In the genomic region with DNA sequence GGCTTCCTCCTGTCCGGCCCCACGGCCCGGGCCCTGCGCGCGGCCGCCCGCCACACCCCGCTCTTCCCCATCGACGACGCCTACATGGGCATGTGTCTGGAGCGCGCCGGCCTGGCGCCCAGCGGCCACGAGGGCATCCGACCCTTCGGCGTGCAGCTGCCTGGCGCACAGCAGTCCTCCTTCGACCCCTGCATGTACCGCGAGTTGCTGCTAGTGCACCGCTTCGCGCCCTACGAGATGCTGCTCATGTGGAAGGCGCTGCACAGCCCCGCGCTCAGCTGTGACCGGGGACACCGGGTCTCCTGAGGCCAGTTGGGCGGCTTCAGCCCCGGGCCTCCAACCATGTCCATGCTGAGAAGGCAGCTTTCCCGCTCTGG, we compare ENCODE assay signal across 16 cellular contexts. TPM values are rescaled to one million over a fixed set of nuclear protein-coding genes. Genes with fewer than 3 reads are reported as not detected.
"Had no signal": no experiment of that assay in that cellular context is flagged by ENCODE, and none has a peak within 500 bp of the region (broad histone marks: within the 10 kb centered on the region; RNA-seq: fewer than 3 reads in every experiment).

No MANE protein-coding gene starts in this region.

- H3K36me3 ChIP-seq: esophagus squamous epithelium, upper lobe of left lung had no signal

- H3K4me1 Mint-ChIP-seq: brain, neural crest cell had no signal

- H3K9me3 Mint-ChIP-seq: activated CD4-positive, alpha-beta memory T cell treated with anti-CD3 and anti-CD28 coated beads for 36 hours; activated T-helper 1 cell treated with anti-CD3 and anti-CD28 coated beads, Interleukin-12 subunit alpha, Interleukin-12 subunit beta, Interleukin-2, Interleukin-4 antibody, amounts not matched to agents 30 ng/mL and 10 ng/mL and 1 ng/mL, durations not matched to agents 14 hours and 24 hours and 36 hours; neural crest cell had no signal

- H3K9ac ChIP-seq: parathyroid adenoma had no signal

- FAIRE-seq: small intestine had no signal

- DNase-seq: activated CD4-positive, CD25-positive, alpha-beta regulatory T cell treated with anti-CD3 and anti-CD28 coated beads, Interleukin-2, amount 50 U/mL, for 72 hours; activated CD8-positive, alpha-beta memory T cell treated with anti-CD3 and anti-CD28 coated beads, Interleukin-2, amount 50 U/mL, for 4 hours; activated naive CD4-positive, alpha-beta T cell treated with Interleukin-2 at 50 U/mL for 16 hours; cerebellar nuclear complex; esophagus squamous epithelium; SHP77 treated with DMSO at 0.1 percent for 48 hours had no signal

- H3K4me1 ChIP-seq: parathyroid adenoma had no signal

- H3K9me3 ChIP-seq: esophagus squamous epithelium, upper lobe of left lung had no signal

- H3K27ac Mint-ChIP-seq: activated CD4-positive, alpha-beta memory T cell treated with anti-CD3 and anti-CD28 coated beads for 36 hours; activated T-helper 1 cell treated with anti-CD3 and anti-CD28 coated beads, Interleukin-12 subunit alpha, Interleukin-12 subunit beta, Interleukin-2, Interleukin-4 antibody, amounts not matched to agents 30 ng/mL and 10 ng/mL and 1 ng/mL, durations not matched to agents 14 hours and 24 hours and 36 hours; brain had no signal

- H3K4me3 Mint-ChIP-seq: activated CD4-positive, alpha-beta memory T cell treated with anti-CD3 and anti-CD28 coated beads for 36 hours; activated T-helper 1 cell treated with anti-CD3 and anti-CD28 coated beads, Interleukin-12 subunit alpha, Interleukin-12 subunit beta, Interleukin-2, Interleukin-4 antibody, amounts not matched to agents 30 ng/mL and 10 ng/mL and 1 ng/mL, durations not matched to agents 14 hours and 24 hours and 36 hours had no signal

- H3K36me3 Mint-ChIP-seq: activated CD4-positive, alpha-beta memory T cell treated with anti-CD3 and anti-CD28 coated beads for 36 hours; brain had no signal

RNA-seq across cellular contexts. Expression of gene B3GNT6, which starts 6.2 kb away (rescaled TPM):
- total RNA-seq: activated CD4-positive, alpha-beta memory T cell treated with anti-CD3 and anti-CD28 coated beads for 36 hours; activated T-helper 1 cell treated with anti-CD3 and anti-CD28 coated beads, Interleukin-12 subunit alpha, Interleukin-12 subunit beta, Interleukin-2, Interleukin-4 antibody, amounts not matched to agents 30 ng/mL and 10 ng/mL and 1 ng/mL, durations not matched to agents 14 hours and 24 hours and 36 hours; lung microvascular endothelial cell; neural crest cell; renal cortical epithelial cell; T-helper 2 cell treated with Interferon-gamma antibody and Interleukin-4, amounts not matched to agents 100 ng/mL and 5 ng/mL, for 36 hours had no signal
